In genomic region chr22:23226497-23226850, GRCh38 we compare ENCODE assay signal across 2 cellular contexts.
TF ChIP-seq lines count a peak whose summit lies in the region.

No MANE protein-coding gene starts in this region.

TF ChIP-seq in SK-N-SH, 30 proteins besides CTCF, POLR2A, EP300 and RAD21 (continued from another document):
- TF ChIP-seq, protein P1, sequence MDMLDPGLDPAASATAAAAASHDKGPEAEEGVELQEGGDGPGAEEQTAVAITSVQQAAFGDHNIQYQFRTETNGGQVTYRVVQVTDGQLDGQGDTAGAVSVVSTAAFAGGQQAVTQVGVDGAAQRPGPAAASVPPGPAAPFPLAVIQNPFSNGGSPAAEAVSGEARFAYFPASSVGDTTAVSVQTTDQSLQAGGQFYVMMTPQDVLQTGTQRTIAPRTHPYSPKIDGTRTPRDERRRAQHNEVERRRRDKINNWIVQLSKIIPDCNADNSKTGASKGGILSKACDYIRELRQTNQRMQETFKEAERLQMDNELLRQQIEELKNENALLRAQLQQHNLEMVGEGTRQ (IDR thresholded peaks at IDR 0.05; ENCODE audit: borderline replicate concordance, low read depth, low read length) = no peak
- no peak for TF ChIP-seq USF1 (IDR thresholded peaks at IDR 0.05; ENCODE audit: borderline replicate concordance, low read depth)

TF ChIP-seq in SK-N-SH treated with all-trans-retinoic acid at 6 μM for 48 hours, 23 proteins besides CTCF, POLR2A, EP300 and RAD21 (continued from another document):
- TF ChIP-seq POU6F1 (CRISPR knock-in tag; IDR thresholded peaks at IDR 0.05; ENCODE audit: borderline replicate concordance, low read depth) = no peak
- no peak for TF ChIP-seq OSR1 (CRISPR knock-in tag; IDR thresholded peaks at IDR 0.05)
- TF ChIP-seq CSRNP3 (CRISPR knock-in tag; IDR thresholded peaks at IDR 0.05) = no peak
- TF ChIP-seq ARNTL (CRISPR knock-in tag; IDR thresholded peaks at IDR 0.05; ENCODE audit: borderline replicate concordance, low read depth) = no peak
- no peak for TF ChIP-seq PPARA (CRISPR knock-in tag; IDR thresholded peaks at IDR 0.05; ENCODE audit: borderline replicate concordance)
- no peak for TF ChIP-seq ZNF8 (CRISPR knock-in tag; IDR thresholded peaks at IDR 0.05)
